Comparison of ENCODE assay signal across 8 cellular contexts in the genomic region with DNA sequence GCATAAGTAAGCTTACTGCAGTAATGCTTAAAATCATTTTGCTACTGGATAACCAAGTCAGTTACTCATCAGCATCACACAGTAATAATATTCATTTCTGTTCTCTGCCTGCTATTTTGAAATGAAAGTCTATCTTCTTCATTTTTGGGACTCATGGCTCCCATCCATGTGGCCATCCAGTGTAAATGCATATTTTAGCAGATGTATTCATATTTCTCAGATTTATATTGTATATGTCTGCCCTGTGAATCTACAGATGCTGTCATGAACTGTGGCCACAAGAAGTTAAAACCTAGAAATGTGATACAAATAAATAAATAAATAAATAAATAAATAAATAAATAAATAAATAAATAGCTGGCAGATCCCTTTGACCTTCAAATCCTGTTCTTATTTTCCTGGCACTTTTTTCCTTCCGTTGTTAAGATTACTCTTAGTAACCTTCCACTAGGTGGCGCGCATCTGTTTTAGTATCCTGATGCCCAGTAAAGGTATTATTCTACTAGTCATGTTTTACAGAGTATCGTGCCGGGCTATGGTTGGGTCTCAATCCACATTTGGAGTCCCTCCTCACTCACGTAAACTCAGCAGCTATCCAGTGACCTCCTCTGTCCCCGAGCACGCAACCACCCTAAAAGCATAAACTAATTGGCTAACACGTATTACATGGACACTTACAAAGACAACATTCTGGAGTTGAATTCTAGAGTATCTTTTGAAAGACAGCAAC.
DNase-seq lines count a peak whose midpoint lies in the region; ATAC-seq lines count a peak whose summit lies in the region.

No MANE protein-coding gene starts in this region.

- peaks cover 57 to 84% (median 69%) of the 10 kb centered on the region in 4 donors for H3K4me1 Mint-ChIP-seq in CD4-positive, alpha-beta memory T cell

- H3K27ac ChIP-seq in CD4-positive, alpha-beta memory T cell (ENCODE audit: low read depth, low read length), result peak overlapping the region; percentile 54

- peak overlapping the region; percentile 75 to 86 (median 83) for H3K4me3 Mint-ChIP-seq in CD4-positive, alpha-beta memory T cell

- H3K36me3 ChIP-seq in CD4-positive, alpha-beta memory T cell (ENCODE audit: insufficient read depth, low read length), result no peaks in the 10 kb centered on the region
- no peaks in the 10 kb centered on the region for H3K36me3 ChIP-seq in H7 (replicated peaks; ENCODE audit: control insufficient read depth, insufficient read depth, low read length)

- intact Hi-C loops in CD4-positive, alpha-beta memory T cell (cut with micrococcal nuclease), result loop anchor here (1.0 to 10.0 kb wide), 5 partner anchors 82 to 693 kb away; no protein-coding TSS in a partner anchor

- H3K36me3 Mint-ChIP-seq in CD4-positive, alpha-beta memory T cell, result no peaks in the 10 kb centered on the region

- H3K4me3 ChIP-seq in CD4-positive, alpha-beta memory T cell (ENCODE audit: low read length in 2 of 2), result no peak overlapping the region
- H3K4me3 ChIP-seq in H7 (ENCODE audit: insufficient read depth, low read depth, low read length), result no peak overlapping the region

- no peaks in the 10 kb centered on the region for H3K9me3 ChIP-seq in CD4-positive, alpha-beta memory T cell (ENCODE audit: control insufficient read depth in 1 of 2, low read length in 2 of 2)

- ATAC-seq in HG03139 (IDR thresholded peaks at IDR 0.05; ENCODE audit: unreplicated experiment), result no peak

- DNase-seq in CD4-positive, alpha-beta memory T cell, result peak; percentile 71 to 76 (median 75)
- DNase-seq in H7 (peak; percentile 46), NCI-H2081 (lab: John Stamatoyannopoulos, UW) (peak; percentile 82 to 88), T-helper 22 cell (ENCODE audit: low read depth) (peak; percentile 41), amygdala (lab: John Stamatoyannopoulos, UW) (peak in 31 of 56 donors; percentile 2 to 72 (median 24)), iPS DF 19.7 (ENCODE audit: low read depth, low spot score) (peak; percentile 35)
- DNase-seq in stimulated activated CD4-positive, alpha-beta T cell treated with anti-CD3 and anti-CD28 coated beads, Interleukin-12 subunit alpha, Interleukin-12 subunit beta, amount 100 ng/mL, for 4 hours, result peak; percentile 71

- peaks cover 73% of the 10 kb centered on the region for H3K4me1 ChIP-seq in CD4-positive, alpha-beta memory T cell (ENCODE audit: insufficient read depth, low read length)

- no peaks in the 10 kb centered on the region for H3K27me3 Mint-ChIP-seq in CD4-positive, alpha-beta memory T cell

- H3K27me3 ChIP-seq in CD4-positive, alpha-beta memory T cell (ENCODE audit: insufficient read depth, low read length), result no peaks in the 10 kb centered on the region
- H3K27me3 ChIP-seq in H7 (ENCODE audit: control insufficient read depth, insufficient read depth, low read length), result no peaks in the 10 kb centered on the region; the same call in 1 of the 2 replicates

- POLR2A ChIA-PET in CD4-positive, alpha-beta memory T cell (lab: Charles Lee; ENCODE audit: partially characterized antibody), result interaction anchor here (0.8 to 27.7 kb wide), 18 partner anchors 10 to 160 kb away, joined by 3 to 1081 read pairs (median 29); a partner anchor contains a TSS

- CTCF ChIA-PET in CD4-positive, alpha-beta memory T cell (lab: Charles Lee; ENCODE audit: partially characterized antibody), result interaction anchor here (0.6 to 8.1 kb wide), 35 partner anchors 8 to 161 kb away, joined by 3 to 154 read pairs (median 5); a partner anchor contains a TSS

- no peaks in the 10 kb centered on the region for H3K9me3 Mint-ChIP-seq in CD4-positive, alpha-beta memory T cell

- H3K27ac Mint-ChIP-seq in CD4-positive, alpha-beta memory T cell, result peak overlapping the region; percentile 81 to 98 (median 96)

Comparison
In these comparisons a context has a peak if more than half of its experiments do, and no peak if none do; other contexts are left out.
1. DNase-seq: peak in every context shown above with its lines; median percentile 85 in NCI-H2081; 75 in CD4-positive, alpha-beta memory T cell; 71 in stimulated activated CD4-positive, alpha-beta T cell treated with anti-CD3 and anti-CD28 coated beads, Interleukin-12 subunit alpha, Interleukin-12 subunit beta, amount 100 ng/mL, for 4 hours; 46 in H7; 41 in T-helper 22 cell; 35 in iPS DF 19.7; 24 in amygdala.